12 cellular contexts compared by ENCODE assay signal in genomic region chr18:3230401-3231334, GRCh38. TPM values are rescaled to one million over a fixed set of nuclear protein-coding genes. Genes with fewer than 3 reads are reported as not detected.
DNase-seq lines count a peak whose midpoint lies in the region; FAIRE-seq and TF ChIP-seq lines count a peak whose summit lies in the region.
"Had no signal": no experiment of that assay in that cellular context is flagged by ENCODE, and none has a peak within 500 bp of the region (broad histone marks: within the 10 kb centered on the region; RNA-seq: fewer than 3 reads in every experiment).

No MANE protein-coding gene starts in this region.

- no peak for TF ChIP-seq EP300 in H1 (IDR thresholded peaks at IDR 0.05; ENCODE audit: borderline replicate concordance in 1 of 2, low read depth in 2 of 2, low read length in 2 of 2)

- no peak overlapping the region for H4K8ac ChIP-seq in H1 (ENCODE audit: extremely low read depth, insufficient read depth, low read length)

- H2BK5ac ChIP-seq in H1 (ENCODE audit: low read depth, low read length): no peak overlapping the region

- no peaks in the 10 kb centered on the region; a peak in 1 of 7 replicates for H3K27me3 ChIP-seq in H1 (replicated peaks in 1 of 4; ENCODE audit: control insufficient read depth in 3 of 4, extremely low read depth in 1 of 4, insufficient read depth in 3 of 4, low read length in 3 of 4)
- no peaks in the 10 kb centered on the region for H3K27me3 ChIP-seq in osteoblast (ENCODE audit: insufficient read depth, low read length)
- H3K27me3 ChIP-seq in mammary epithelial cell (ENCODE audit: insufficient read depth, low read length): no peaks in the 10 kb centered on the region
- H3K27me3 ChIP-seq: stomach had no signal

- in situ Hi-C loops in mammary epithelial cell (cut with MboI; ENCODE audit: low sequenced_read_pairs in 2 of 2): no loop called here

- no peak for TF ChIP-seq CTCF in H1 (IDR thresholded peaks at IDR 0.05; ENCODE audit: control extremely low read depth in 1 of 3, insufficient read depth in 1 of 3, low read depth in 1 of 3, low read length in 3 of 3)
- no peak for TF ChIP-seq CTCF in osteoblast (IDR thresholded peaks at IDR 0.05; ENCODE audit: extremely low read depth, low read depth, low read length)
- TF ChIP-seq CTCF in mammary epithelial cell (conservative IDR thresholded peaks at IDR 0.05 in 1 of 2, IDR thresholded peaks at IDR 0.05 in 1 of 2; ENCODE audit: extremely low read depth in 1 of 2, insufficient read depth in 1 of 2, low read depth in 1 of 2, low read length in 2 of 2): no peak

- H3K27ac ChIP-seq in H1 (ENCODE audit: low read depth, low read length) (no peak overlapping the region), osteoblast (ENCODE audit: low read depth, low read length) (no peak overlapping the region), mammary epithelial cell (ENCODE audit: insufficient read depth, low read depth, low read length) (no peak overlapping the region)
- H3K27ac ChIP-seq: stomach had no signal

- no peak overlapping the region; the same call in 1 of the 2 replicates for H2BK15ac ChIP-seq in H1 (ENCODE audit: low read length)

- TF ChIP-seq POLR2A in H1 (IDR thresholded peaks at IDR 0.05; ENCODE audit: control extremely low read depth in 1 of 2, low read depth in 2 of 2, low read length in 2 of 2): no peak

- H3K4me1 ChIP-seq in H1 (replicated peaks in 1 of 4; ENCODE audit: control insufficient read depth in 3 of 4, insufficient read depth in 4 of 4, low read length in 3 of 4): peaks cover 0 to 8% (median 2%) of the 10 kb centered on the region in 4 experiments; a peak in 4 of 7 replicates
- no peaks in the 10 kb centered on the region for H3K4me1 ChIP-seq in osteoblast (ENCODE audit: insufficient read depth, low read length)
- no peaks in the 10 kb centered on the region for H3K4me1 ChIP-seq in mammary epithelial cell (ENCODE audit: insufficient read depth, low read length)

- no TSS peak for BruUV-seq in mammary epithelial cell (replicated peaks; lab: Mats Ljungman, UMichigan)

- H4K5ac ChIP-seq in H1 (ENCODE audit: insufficient read length, low read depth, low read length): no peak overlapping the region

- H3K4me3 ChIP-seq in H1 (ENCODE audit: extremely low read depth in 1 of 4, insufficient read depth in 2 of 4, low read depth in 3 of 4, low read length in 4 of 4) (no peak overlapping the region), osteoblast (ENCODE audit: insufficient read depth, low read length) (no peak overlapping the region), mammary epithelial cell (replicated peaks in 1 of 3; ENCODE audit: insufficient read depth in 1 of 3, low read depth in 2 of 3, low read length in 3 of 3) (no peak overlapping the region)
- H3K4me3 ChIP-seq: stomach had no signal

- H2AFZ ChIP-seq in H1 (ENCODE audit: low read length) (no peak overlapping the region; the same call in 1 of the 2 replicates), osteoblast (ENCODE audit: low read length) (peak overlapping the region; percentile 52), mammary epithelial cell (ENCODE audit: low read depth, low read length) (no peak overlapping the region)

- H3K23ac ChIP-seq in H1 (ENCODE audit: insufficient read length): no peak overlapping the region

- CTCF ChIA-PET in H1 (lab: Charles Lee; ENCODE audit: partially characterized antibody): no interaction called here
- CTCF ChIA-PET in mammary epithelial cell (lab: Charles Lee; ENCODE audit: low non-redundant PET): no interaction called here

- no peak overlapping the region for H3K56ac ChIP-seq in H1 (replicated peaks; ENCODE audit: insufficient read length, low read depth, low read length)

- no peaks in the 10 kb centered on the region for H3K79me2 ChIP-seq in H1 (ENCODE audit: control insufficient read depth in 1 of 2, insufficient read depth in 2 of 2, low read length in 2 of 2)
- no peaks in the 10 kb centered on the region for H3K79me2 ChIP-seq in osteoblast (ENCODE audit: insufficient read depth, low read length)
- no peaks in the 10 kb centered on the region for H3K79me2 ChIP-seq in mammary epithelial cell (ENCODE audit: insufficient read depth, low read length)

- no peaks in the 10 kb centered on the region for H3K23me2 ChIP-seq in H1 (ENCODE audit: low read depth, low read length)

- no peak overlapping the region for H3K18ac ChIP-seq in H1 (ENCODE audit: extremely low read depth, low read length)

- H4K91ac ChIP-seq in H1 (replicated peaks; ENCODE audit: insufficient read length, low read length): no peak overlapping the region

- H3K14ac ChIP-seq in H1 (ENCODE audit: insufficient read length): no peak overlapping the region

- TF ChIP-seq RAD21 in H1 (IDR thresholded peaks at IDR 0.05 in 1 of 2, conservative IDR thresholded peaks at IDR 0.05 in 1 of 2; ENCODE audit: low read depth in 2 of 2, low read length in 2 of 2): no peak

- no peak overlapping the region for H3K9ac ChIP-seq in H1 (replicated peaks in 1 of 4; ENCODE audit: extremely low read depth in 1 of 4, low read depth in 3 of 4, low read length in 3 of 4)
- H3K9ac ChIP-seq in mammary epithelial cell (ENCODE audit: insufficient read depth, low read length): no peak overlapping the region

- no peak overlapping the region for H3K4ac ChIP-seq in H1 (replicated peaks; ENCODE audit: insufficient read length, low read depth, low read length)

- no peak overlapping the region for H2BK12ac ChIP-seq in H1 (ENCODE audit: low read depth, low read length)

- H2AK5ac ChIP-seq in H1 (ENCODE audit: low read depth, low read length): no peak overlapping the region

- POLR2A ChIA-PET in H1 (lab: Charles Lee; ENCODE audit: partially characterized antibody): interaction anchor here (0.6 to 1.5 kb wide), 4 partner anchors 10 to 115 kb away, joined by 3 to 5 read pairs (median 4); partner anchors contain the start of gene MYL12A

- H2BK120ac ChIP-seq in H1 (replicated peaks; ENCODE audit: low read depth, low read length): no peak overlapping the region

- no peaks in the 10 kb centered on the region for H3K9me3 ChIP-seq in H1 (ENCODE audit: insufficient read depth in 2 of 2, low read depth in 1 of 2, low read length in 1 of 2)
- no peaks in the 10 kb centered on the region for H3K9me3 ChIP-seq in osteoblast (ENCODE audit: low read depth, low read length)
- H3K9me3 ChIP-seq in mammary epithelial cell (replicated peaks; ENCODE audit: insufficient read depth, low read length): no peaks in the 10 kb centered on the region
- H3K9me3 ChIP-seq: stomach had no signal

- H3K36me3 ChIP-seq in H1 (ENCODE audit: control insufficient read depth in 2 of 4, insufficient read depth in 4 of 4, low read length in 3 of 4) (no peaks in the 10 kb centered on the region), osteoblast (ENCODE audit: insufficient read depth, low read length) (no peaks in the 10 kb centered on the region), mammary epithelial cell (ENCODE audit: insufficient read depth, low read length) (no peaks in the 10 kb centered on the region)
- H3K36me3 ChIP-seq: stomach had no signal

- no peaks in the 10 kb centered on the region for H3K79me1 ChIP-seq in H1 (ENCODE audit: low read depth, low read length)

- no peak overlapping the region for H2BK20ac ChIP-seq in H1 (ENCODE audit: low read length)

- 77% methylated on average over 9 of the region's 9 CpGs; no CpG with 5 or more reads in 1 of the 2 experiments for WGBS in H1 (ENCODE audit: extremely low coverage in 1 of 2, insufficient coverage in 1 of 2, insufficient read length in 1 of 2, insufficient replicate concordance in 2 of 2, low coverage in 1 of 2, low lambda C conversion rate in 2 of 2, missing lambda C conversion rate in 1 of 2), 2 experiments
- WGBS in mammary epithelial cell (ENCODE audit: low coverage, missing lambda C conversion rate): 93% methylated on average over 9 of the region's 9 CpGs

- no peak for FAIRE-seq in H1 (lab: Jason Lieb, UNC)

- H4K20me1 ChIP-seq in H1 (replicated peaks in 1 of 2; ENCODE audit: control insufficient read depth in 1 of 2, insufficient read depth in 2 of 2, low read length in 2 of 2): no peaks in the 10 kb centered on the region
- no peaks in the 10 kb centered on the region for H4K20me1 ChIP-seq in osteoblast (ENCODE audit: insufficient read depth, low read length)
- H4K20me1 ChIP-seq in mammary epithelial cell (ENCODE audit: insufficient read depth, low read length): no peaks in the 10 kb centered on the region

- DNase-seq in HCEC 1CT (peak; percentile 24), NCI-H460 (ENCODE audit: extremely low read depth, low read depth) (peak; percentile 72), H1 (ENCODE audit: low read depth in 1 of 2, low spot score in 2 of 2) (no peak), osteoblast (ENCODE audit: insufficient read length, low spot score, missing footprints) (no peak), putamen (ENCODE audit: low spot score) (no peak), NCI-H526 treated with DMSO at 0.1 percent for 48 hours (lab: John Stamatoyannopoulos, UW) (no peak), mammary epithelial cell (no peak)
- DNase-seq in effector CD4-positive, alpha-beta T cell: no peak
- DNase-seq: CD4-positive, alpha-beta T cell; Right ventricle myocardium superior; stimulated activated CD4-positive, alpha-beta T cell treated with anti-CD3 and anti-CD28 coated beads, Interleukin-4, amount 100 ng/mL, for 24 hours; stomach had no signal

- H3K4me2 ChIP-seq in H1 (ENCODE audit: insufficient read depth in 1 of 2, low read depth in 2 of 2, low read length in 2 of 2): peak overlapping the region in 1 of 2 experiments; percentile 45; a peak in 3 of 4 replicates
- H3K4me2 ChIP-seq in osteoblast (ENCODE audit: insufficient read depth, low read length): peak overlapping the region; percentile 60
- H3K4me2 ChIP-seq in mammary epithelial cell (ENCODE audit: insufficient read depth, low read depth, low read length): no peak overlapping the region

- intact Hi-C loops in mammary epithelial cell (cut with micrococcal nuclease): no loop called here

- dilution Hi-C loops in mammary epithelial cell (cut with HindIII; ENCODE audit: low sequenced_read_pairs): no loop called here

RNA-seq across cellular contexts. Expression of gene MYOM1, which starts 10.9 kb away (rescaled TPM):
- total RNA-seq in NCI-H460 (2014; rRNA removed; shearing (Covaris generic)): 0.10 and 0.32 TPM in 2 replicates
- polyA plus RNA-seq in NCI-H460 (2014; cell fraction: nucleus; rRNA removed): 0.04 TPM in 1 of 2 replicates, not detected in the other
- 0.32 and 0.78 TPM in 2 replicates for total RNA-seq in H1 (2021; fragmentation: NEBNext Ultra II Directional; extraction: Animal tissue kit (Norgen Biotek cat#: 25700))
- polyA plus RNA-seq in H1 (2011; rRNA removed) (0.06 and 0.16 TPM in 2 replicates), mammary epithelial cell (0.08 TPM)
- 0.21 TPM for polyA plus RNA-seq in H1 (2011; cell fraction: cytosol; rRNA removed)
- 0.20 TPM for polyA plus RNA-seq in H1 (2011; cell fraction: nucleus; rRNA removed)
- polyA plus RNA-seq in H1 (2012, experiment 1 of 2): 0.23 to 0.49 TPM (median 0.34 TPM) in 4 replicates
- not detected for polyA plus RNA-seq in H1 (2012, experiment 2 of 2)
- polyA plus RNA-seq in H1 (2013, experiment 1 of 2): 0.14 TPM
- 0.18 TPM for polyA plus RNA-seq in H1 (2013, experiment 2 of 2)
- 0.05 and 0.54 TPM in 2 replicates for polyA minus RNA-seq in H1 (2011; rRNA and poly(A)+ RNA removed)
- not detected for polyA minus RNA-seq in H1 (2011; cell fraction: cytosol; rRNA and poly(A)+ RNA removed)
- polyA minus RNA-seq in H1 (2011; cell fraction: nucleus; rRNA and poly(A)+ RNA removed): 0.50 TPM
- total RNA-seq in osteoblast (1.5 and 1.8 TPM in 2 replicates), mammary epithelial cell (under 1 TPM; 0.12 to 0.50 TPM)
- not detected for polyA minus RNA-seq in mammary epithelial cell

RNA-seq across cellular contexts. Expression of gene MYL12A, which starts 16.9 kb away (rescaled TPM):
- total RNA-seq in NCI-H460 (2014; rRNA removed; shearing (Covaris generic)): 644 and 647 TPM in 2 replicates
- 215 and 218 TPM in 2 replicates for polyA plus RNA-seq in NCI-H460 (2014; cell fraction: nucleus; rRNA removed)
- total RNA-seq in H1 (2021; fragmentation: NEBNext Ultra II Directional; extraction: Animal tissue kit (Norgen Biotek cat#: 25700)): 238 and 247 TPM in 2 replicates
- polyA plus RNA-seq in H1 (2011; rRNA removed): 88.4 and 188 TPM in 2 replicates
- 203 TPM for polyA plus RNA-seq in H1 (2011; cell fraction: cytosol; rRNA removed)
- polyA plus RNA-seq in H1 (2011; cell fraction: nucleus; rRNA removed): 60.5 TPM
- polyA plus RNA-seq in H1 (2012, experiment 1 of 2): 198 to 308 TPM (median 222 TPM) in 4 replicates
- polyA plus RNA-seq in H1 (2012, experiment 2 of 2): 81.9 TPM
- 348 TPM for polyA plus RNA-seq in H1 (2013, experiment 1 of 2)
- polyA plus RNA-seq in H1 (2013, experiment 2 of 2): 332 TPM
- 151 and 173 TPM in 2 replicates for polyA minus RNA-seq in H1 (2011; rRNA and poly(A)+ RNA removed)
- 91.4 TPM for polyA minus RNA-seq in H1 (2011; cell fraction: cytosol; rRNA and poly(A)+ RNA removed)
- 165 TPM for polyA minus RNA-seq in H1 (2011; cell fraction: nucleus; rRNA and poly(A)+ RNA removed)
- total RNA-seq in osteoblast: 572 and 626 TPM in 2 replicates
- total RNA-seq in mammary epithelial cell: 100 to 1,000 TPM; 429 to 570 TPM
- 487 TPM for polyA plus RNA-seq in mammary epithelial cell
- 414 TPM for polyA minus RNA-seq in mammary epithelial cell

RNA-seq across cellular contexts. Expression of gene MYL12B, which starts 31.3 kb away (rescaled TPM):
- total RNA-seq in NCI-H460 (2014; rRNA removed; shearing (Covaris generic)): 410 and 432 TPM in 2 replicates
- polyA plus RNA-seq in NCI-H460 (2014; cell fraction: nucleus; rRNA removed): 168 and 199 TPM in 2 replicates
- 164 and 174 TPM in 2 replicates for total RNA-seq in H1 (2021; fragmentation: NEBNext Ultra II Directional; extraction: Animal tissue kit (Norgen Biotek cat#: 25700))
- polyA plus RNA-seq in H1 (2011; rRNA removed): 100 and 188 TPM in 2 replicates
- polyA plus RNA-seq in H1 (2011; cell fraction: cytosol; rRNA removed): 199 TPM
- 56.0 TPM for polyA plus RNA-seq in H1 (2011; cell fraction: nucleus; rRNA removed)
- polyA plus RNA-seq in H1 (2012, experiment 1 of 2): 177 to 224 TPM (median 188 TPM) in 4 replicates
- polyA plus RNA-seq in H1 (2012, experiment 2 of 2): 35.3 TPM
- polyA plus RNA-seq in H1 (2013, experiment 1 of 2): 207 TPM
- 203 TPM for polyA plus RNA-seq in H1 (2013, experiment 2 of 2)
- 82.3 and 109 TPM in 2 replicates for polyA minus RNA-seq in H1 (2011; rRNA and poly(A)+ RNA removed)
- 64.8 TPM for polyA minus RNA-seq in H1 (2011; cell fraction: cytosol; rRNA and poly(A)+ RNA removed)
- 41.4 TPM for polyA minus RNA-seq in H1 (2011; cell fraction: nucleus; rRNA and poly(A)+ RNA removed)
- 278 and 283 TPM in 2 replicates for total RNA-seq in osteoblast
- total RNA-seq in mammary epithelial cell: 100 to 1,000 TPM; 464 to 468 TPM
- polyA plus RNA-seq in mammary epithelial cell: 914 TPM
- 331 TPM for polyA minus RNA-seq in mammary epithelial cell

Comparison
In these comparisons a context has a peak if more than half of its experiments do, and no peak if none do; other contexts are left out.
1. DNase-seq: peak in HCEC 1CT (single experiment) and NCI-H460 (single experiment); none in H1 (0 of 2), osteoblast (single experiment), putamen (single experiment), NCI-H526 treated with DMSO at 0.1 percent for 48 hours (single experiment), mammary epithelial cell (single experiment) and effector CD4-positive, alpha-beta T cell (single experiment).